ENCODE assay signal across 21 cellular contexts in the genomic region with DNA sequence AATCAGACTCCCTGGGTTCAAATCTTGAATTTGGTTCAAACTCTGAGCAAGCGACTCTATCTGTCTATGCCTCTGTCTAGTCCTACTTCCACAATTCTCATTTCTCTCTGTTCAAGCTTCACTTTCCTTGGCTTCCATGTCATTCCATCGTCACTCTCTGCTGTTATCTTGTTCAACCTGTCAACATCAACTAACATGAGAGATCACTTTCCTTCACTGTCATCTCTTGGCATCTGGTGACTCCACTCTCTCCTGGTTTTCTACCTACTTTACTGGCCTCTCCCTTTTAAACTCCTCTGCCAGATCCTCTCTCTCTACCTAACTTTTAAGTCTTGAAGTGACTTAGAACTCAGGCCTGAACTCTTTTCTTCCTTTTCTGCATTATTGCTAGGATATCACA.
"Had no signal": no experiment of that assay in that cellular context is flagged by ENCODE, and none has a peak within 500 bp of the region (broad histone marks: within the 10 kb centered on the region; RNA-seq: fewer than 3 reads in every experiment).

No MANE protein-coding gene starts in this region.

- H3K27ac ChIP-seq: cardiac muscle cell, SK-N-MC had no signal

- DNase-seq: activated CD4-positive, alpha-beta T cell treated with anti-CD3 and anti-CD28 coated beads, Interleukin-2, amount 10 ng/mL, durations not matched to agents 24 days and 14 days; activated CD4-positive, alpha-beta T cell treated with anti-CD3 and anti-CD28 coated beads, Interleukin-2, amount 50 U/mL, for 4 hours; activated CD8-positive, alpha-beta T cell treated with anti-CD3 and anti-CD28 coated beads for 36 hours; activated effector memory CD4-positive, alpha-beta T cell treated with Interleukin-2 at 50 U/mL for 16 hours; activated naive CD4-positive, alpha-beta T cell treated with anti-CD3 and anti-CD28 coated beads, Interleukin-2, amount 10 ng/mL, durations not matched to agents 7 days and 5 days; activated naive CD8-positive, alpha-beta T cell treated with anti-CD3 and anti-CD28 coated beads, Interleukin-2, amount 50 U/mL, for 24 hours; activated T-cell treated with anti-CD3 and anti-CD28 coated beads, Interleukin-2, amount 50 U/mL, for 1 hour; anterior cingulate cortex; NCI-H1092 treated with DMSO at 0.1 percent for 48 hours; NCI-H1417; NCI-H187 treated with DMSO at 0.1 percent for 48 hours; NCI-H2081; NCI-H2171 treated with DMSO at 0.1 percent for 48 hours; NCI-H2227 treated with DMSO at 0.1 percent for 48 hours; NCI-H446 treated with DMSO at 0.1 percent for 48 hours; NCI-H524 treated with DMSO at 0.1 percent for 48 hours; NK-92 treated with Interleukin-12 subunit alpha and Interleukin-12 subunit beta, amount 100 ng/mL, for 24 hours; Right ventricle myocardium superior had no signal

- FAIRE-seq: TTC549 had no signal

- H3K27me3 ChIP-seq: cardiac muscle cell had no signal

- H3K36me3 ChIP-seq: cardiac muscle cell had no signal

- H3K4me3 ChIP-seq: cardiac muscle cell, SK-N-MC had no signal
